ENCODE assay signal across 14 cellular contexts in genomic region chr4:85603437-85604336, GRCh38.
A peak's percentile ranks its signal among the peaks of the same experiment; 100 is the strongest.
DNase-seq lines count a peak whose midpoint lies in the region; ATAC-seq and TF ChIP-seq lines count a peak whose summit lies in the region.
"Had no signal": no experiment of that assay in that cellular context is flagged by ENCODE, and none has a peak within 500 bp of the region (broad histone marks: within the 10 kb centered on the region; RNA-seq: fewer than 3 reads in every experiment).

No MANE protein-coding gene starts in this region.

- in situ Hi-C loops in GM13976 (cut with MboI; ENCODE audit: low sequenced_read_pairs, unreplicated experiment) = no loop called here

- peaks cover 3% of the 10 kb centered on the region for H3K36me3 ChIP-seq in OCI-LY3 (replicated peaks; ENCODE audit: low read depth, low read length)

- peaks cover 51% of the 10 kb centered on the region for H3K79me2 ChIP-seq in OCI-LY3 (ENCODE audit: low read length)

- H4K20me1 ChIP-seq in OCI-LY3 (ENCODE audit: insufficient read depth, low read length) = no peaks in the 10 kb centered on the region

- TF ChIP-seq CTCF in GM13976 (IDR thresholded peaks at IDR 0.05; ENCODE audit: borderline replicate concordance, control extremely low read depth, extremely low read depth, insufficient read depth, missing control alignments) = no peak
- TF ChIP-seq CTCF in OCI-LY3 (IDR thresholded peaks at IDR 0.05; ENCODE audit: low read depth, low read length) = no peak
- TF ChIP-seq CTCF in dorsolateral prefrontal cortex (IDR thresholded peaks at IDR 0.05 in 54 of 56, conservative IDR thresholded peaks at IDR 0.05 in 2 of 56; ENCODE audit: low read depth in 1 of 56, partially characterized antibody in 56 of 56) = no peak

- H3K27ac ChIP-seq in OCI-LY3 (ENCODE audit: low read length) (peak overlapping the region; percentile 72), dorsolateral prefrontal cortex (no peak overlapping the region)

- intact Hi-C loops in dorsolateral prefrontal cortex (cut with DNase I) = no loop called here

- peaks cover 74% of the 10 kb centered on the region for H3K4me1 ChIP-seq in OCI-LY3 (ENCODE audit: low read length)

- H3K27me3 ChIP-seq in OCI-LY3 (ENCODE audit: low read depth, low read length) (no peaks in the 10 kb centered on the region), dorsolateral prefrontal cortex (no peaks in the 10 kb centered on the region)

- no peak overlapping the region for H3K4me3 Mint-ChIP-seq in natural killer cell treated with Interleukin-12 subunit alpha and Interleukin-12 subunit beta and Interleukin-15 and Interleukin-18, amount 100 ng/mL, for 72 hours
- H3K4me3 Mint-ChIP-seq: activated naive CD8-positive, alpha-beta T cell treated with anti-CD3 and anti-CD28 coated beads, Interleukin-2, amount 10 ng/mL, durations not matched to agents 7 days and 5 days; GM23338; stimulated activated naive CD8-positive, alpha-beta T cell treated with anti-CD3 and anti-CD28 coated beads, Interleukin-15, amount 100 ng/mL, for 72 hours had no signal

- H3K4me1 Mint-ChIP-seq in natural killer cell treated with Interleukin-12 subunit alpha and Interleukin-12 subunit beta and Interleukin-15 and Interleukin-18, amount 100 ng/mL, for 72 hours (ENCODE audit: low read depth in 2 of 2) = no peaks in the 10 kb centered on the region
- H3K4me1 Mint-ChIP-seq: activated naive CD8-positive, alpha-beta T cell treated with anti-CD3 and anti-CD28 coated beads, Interleukin-2, amount 10 ng/mL, durations not matched to agents 7 days and 5 days had no signal

- H3K9me3 Mint-ChIP-seq in natural killer cell treated with Interleukin-12 subunit alpha and Interleukin-12 subunit beta and Interleukin-15 and Interleukin-18, amount 100 ng/mL, for 72 hours = peaks cover 15% of the 10 kb centered on the region
- H3K9me3 Mint-ChIP-seq: activated naive CD8-positive, alpha-beta T cell treated with anti-CD3 and anti-CD28 coated beads, Interleukin-2, amount 10 ng/mL, durations not matched to agents 7 days and 5 days; GM23338 had no signal

- no peaks in the 10 kb centered on the region for H3K36me3 Mint-ChIP-seq in natural killer cell treated with Interleukin-12 subunit alpha and Interleukin-12 subunit beta and Interleukin-15 and Interleukin-18, amount 100 ng/mL, for 72 hours
- H3K36me3 Mint-ChIP-seq: activated naive CD8-positive, alpha-beta T cell treated with anti-CD3 and anti-CD28 coated beads, Interleukin-2, amount 10 ng/mL, durations not matched to agents 7 days and 5 days had no signal

- H3K4me2 ChIP-seq in OCI-LY3 (ENCODE audit: low read length) = peak overlapping the region; percentile 61
- H3K4me2 ChIP-seq: GM23338 had no signal

- peak; percentile 48 for ATAC-seq in HG02642 (IDR thresholded peaks at IDR 0.05; ENCODE audit: poor library complexity, unreplicated experiment)
- ATAC-seq in natural killer cell treated with Interleukin-12 subunit alpha and Interleukin-12 subunit beta and Interleukin-15 and Interleukin-18, amount 100 ng/mL, for 72 hours = no peak
- ATAC-seq: GM23338; stimulated activated naive CD8-positive, alpha-beta T cell treated with anti-CD3 and anti-CD28 coated beads, Interleukin-15, amount 100 ng/mL, for 72 hours had no signal

- H3K4me3 ChIP-seq in OCI-LY3 (ENCODE audit: low read length) (peak overlapping the region; percentile 11; the same call in 1 of the 2 replicates), dorsolateral prefrontal cortex (no peak overlapping the region)
- H3K4me3 ChIP-seq: GM23338 had no signal

- no peaks in the 10 kb centered on the region for H3K27me3 Mint-ChIP-seq in natural killer cell treated with Interleukin-12 subunit alpha and Interleukin-12 subunit beta and Interleukin-15 and Interleukin-18, amount 100 ng/mL, for 72 hours
- H3K27me3 Mint-ChIP-seq: progenitor cell of endocrine pancreas; stimulated activated naive CD8-positive, alpha-beta T cell treated with anti-CD3 and anti-CD28 coated beads, Interleukin-15, amount 100 ng/mL, for 72 hours had no signal

- no peak overlapping the region for H2AFZ ChIP-seq in OCI-LY3 (ENCODE audit: low read depth, low read length)
- H2AFZ ChIP-seq: GM23338 had no signal

- H3K9ac ChIP-seq in OCI-LY3 (ENCODE audit: low read length) = peak overlapping the region; percentile 39; the same call in 1 of the 2 replicates

- H3K27ac Mint-ChIP-seq in natural killer cell treated with Interleukin-12 subunit alpha and Interleukin-12 subunit beta and Interleukin-15 and Interleukin-18, amount 100 ng/mL, for 72 hours = no peak overlapping the region
- H3K27ac Mint-ChIP-seq: activated naive CD8-positive, alpha-beta T cell treated with anti-CD3 and anti-CD28 coated beads, Interleukin-2, amount 10 ng/mL, durations not matched to agents 7 days and 5 days; GM23338; progenitor cell of endocrine pancreas; stimulated activated naive CD8-positive, alpha-beta T cell treated with anti-CD3 and anti-CD28 coated beads, Interleukin-15, amount 100 ng/mL, for 72 hours had no signal

- H3K9me3 ChIP-seq in OCI-LY3 (ENCODE audit: insufficient read depth, low read length) = peaks cover 3% of the 10 kb centered on the region; the same call in 1 of the 2 replicates

- DNase-seq in GM13976 (ENCODE audit: low spot score) (peak; percentile 17), left kidney (ENCODE audit: low read depth, low spot score) (peak; percentile 32), dorsolateral prefrontal cortex (no peak), NCI-H526 (lab: John Stamatoyannopoulos, UW) (no peak), anterior cingulate cortex (lab: John Stamatoyannopoulos, UW) (no peak)
- DNase-seq in natural killer cell treated with Interleukin-12 subunit alpha and Interleukin-12 subunit beta and Interleukin-15 and Interleukin-18, amount 100 ng/mL, for 72 hours (ENCODE audit: low spot score) = no peak
- DNase-seq: activated naive CD8-positive, alpha-beta T cell treated with anti-CD3 and anti-CD28 coated beads, Interleukin-2, amount 10 ng/mL, durations not matched to agents 7 days and 5 days; Calu3; hippocampal formation; stimulated activated naive CD8-positive, alpha-beta T cell treated with anti-CD3 and anti-CD28 coated beads, Interleukin-15, amount 100 ng/mL, for 72 hours had no signal

Comparison
In these comparisons a context has a peak if more than half of its experiments do, and no peak if none do; other contexts are left out.
1. DNase-seq: peak in GM13976 (single experiment) and left kidney (single experiment); none in dorsolateral prefrontal cortex (0 of 10), natural killer cell treated with Interleukin-12 subunit alpha and Interleukin-12 subunit beta and Interleukin-15 and Interleukin-18, amount 100 ng/mL, for 72 hours (single experiment), NCI-H526 (0 of 2) and anterior cingulate cortex (0 of 58).